Comparison of ENCODE assay signal across 13 cellular contexts in the genomic region with DNA sequence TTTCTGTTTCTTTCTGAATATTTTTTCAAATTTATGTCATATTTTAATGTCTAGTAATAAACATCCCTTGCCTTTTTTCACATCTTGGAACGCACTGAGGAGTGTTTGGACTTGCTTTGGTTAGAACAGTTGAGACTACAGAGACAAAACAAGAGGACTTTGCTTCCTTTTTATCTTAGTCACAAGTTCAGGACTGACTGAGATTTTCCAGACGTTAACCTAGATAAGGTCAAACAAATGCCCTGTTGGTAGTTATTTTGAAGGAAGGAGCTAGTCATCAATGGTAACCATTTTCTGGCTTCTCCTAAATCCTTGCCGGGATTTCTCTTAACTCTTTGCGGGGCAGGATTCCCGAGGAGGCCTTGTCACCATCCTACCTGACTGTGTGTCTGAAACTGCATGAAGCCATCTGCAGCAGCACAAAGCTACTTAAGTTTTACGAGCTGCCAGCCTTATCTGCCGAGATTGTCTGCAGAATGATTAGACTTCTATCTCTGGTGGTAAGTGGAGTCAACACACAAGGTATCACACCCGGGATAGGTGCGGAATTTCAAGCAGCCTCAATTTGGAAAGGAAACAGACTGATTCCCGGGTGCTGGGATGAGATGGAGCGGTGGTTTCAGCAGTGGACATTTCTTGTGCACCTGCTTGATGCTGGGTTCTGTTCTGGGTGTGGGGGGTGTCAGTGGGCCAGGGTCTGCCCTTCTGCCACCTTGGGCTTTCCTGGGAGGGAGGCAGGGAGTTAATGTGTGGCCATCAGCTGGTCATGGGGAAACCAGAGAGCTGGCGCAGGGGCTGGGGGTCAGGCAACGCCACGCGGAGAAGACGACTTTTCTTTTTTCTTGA. TPM values are rescaled to one million over a fixed set of nuclear protein-coding genes. Genes with fewer than 3 reads are reported as not detected.
A peak's percentile ranks its signal among the peaks of the same experiment; 100 is the strongest.
DNase-seq lines count a peak whose midpoint lies in the region; ATAC-seq and TF ChIP-seq lines count a peak whose summit lies in the region.
"Had no signal": no experiment of that assay in that cellular context is flagged by ENCODE, and none has a peak within 500 bp of the region (broad histone marks: within the 10 kb centered on the region; RNA-seq: fewer than 3 reads in every experiment).

No MANE protein-coding gene starts in this region.

- H3K4me3 ChIP-seq in Caco-2 (ENCODE audit: low read depth, low read length) = no peak overlapping the region
- no peak overlapping the region for H3K4me3 ChIP-seq in naive thymus-derived CD4-positive, alpha-beta T cell (ENCODE audit: low read length)
- no peak overlapping the region for H3K4me3 ChIP-seq in GM23338
- H3K4me3 ChIP-seq: breast epithelium, PC-9 had no signal

- H3K4me1 Mint-ChIP-seq in Caco-2 (ENCODE audit: low read depth, unreplicated experiment) (peaks cover 16% of the 10 kb centered on the region), GM23338 (no peaks in the 10 kb centered on the region)
- peaks cover 13% of the 10 kb centered on the region for H3K4me1 Mint-ChIP-seq in activated naive CD8-positive, alpha-beta T cell treated with anti-CD3 and anti-CD28 coated beads, Interleukin-2, amount 50 U/mL, for 24 hours
- H3K4me1 Mint-ChIP-seq in naive thymus-derived CD4-positive, alpha-beta T cell = peaks cover 0 to 13% (median 0%) of the 10 kb centered on the region in 7 donors

- no peaks in the 10 kb centered on the region for H4K20me1 ChIP-seq in GM23338 (replicated peaks; ENCODE audit: insufficient read depth)

- no peak overlapping the region for H3K4me2 ChIP-seq in GM23338
- H3K4me2 ChIP-seq: PC-9 had no signal

- peaks cover 10% of the 10 kb centered on the region for H3K9me3 Mint-ChIP-seq in Caco-2 (ENCODE audit: unreplicated experiment)
- H3K9me3 Mint-ChIP-seq in activated naive CD8-positive, alpha-beta T cell treated with anti-CD3 and anti-CD28 coated beads, Interleukin-2, amount 50 U/mL, for 24 hours = no peaks in the 10 kb centered on the region
- H3K9me3 Mint-ChIP-seq in naive thymus-derived CD4-positive, alpha-beta T cell = peaks cover 0 to 8% (median 2%) of the 10 kb centered on the region in 11 donors
- H3K9me3 Mint-ChIP-seq in GM23338 = peaks cover 15% of the 10 kb centered on the region

- H3K4me3 Mint-ChIP-seq in Caco-2 (ENCODE audit: unreplicated experiment) (no peak overlapping the region), GM23338 (no peak overlapping the region)
- no peak overlapping the region for H3K4me3 Mint-ChIP-seq in activated naive CD8-positive, alpha-beta T cell treated with anti-CD3 and anti-CD28 coated beads, Interleukin-2, amount 50 U/mL, for 24 hours
- no peak overlapping the region for H3K4me3 Mint-ChIP-seq in naive thymus-derived CD4-positive, alpha-beta T cell

- 0 out of 2 replicates have a peak, but pooled peaks cover 3% of the 10 kb centered on the region for H3K9me2 ChIP-seq in GM23338 (ENCODE audit: insufficient read depth)

- H3K27me3 Mint-ChIP-seq in Caco-2 (ENCODE audit: insufficient read depth, unreplicated experiment) (no peaks in the 10 kb centered on the region), GM23338 (ENCODE audit: insufficient read depth, low read depth, poor library complexity) (peaks cover 9% of the 10 kb centered on the region)
- H3K27me3 Mint-ChIP-seq in activated naive CD8-positive, alpha-beta T cell treated with anti-CD3 and anti-CD28 coated beads, Interleukin-2, amount 50 U/mL, for 24 hours = no peaks in the 10 kb centered on the region
- no peaks in the 10 kb centered on the region for H3K27me3 Mint-ChIP-seq in naive thymus-derived CD4-positive, alpha-beta T cell

- H3K79me2 ChIP-seq in GM23338 (replicated peaks; ENCODE audit: insufficient read depth) = no peaks in the 10 kb centered on the region

- CTCF ChIA-PET in Caco-2 (lab: Charles Lee) = no interaction called here
- CTCF ChIA-PET in naive thymus-derived CD4-positive, alpha-beta T cell (lab: Charles Lee) = interaction anchor here (0.7 kb wide), 1 partner anchor 8 kb away, joined by 5 read pairs; no protein-coding TSS in a partner anchor

- H3K27me3 ChIP-seq in Caco-2 (replicated peaks; ENCODE audit: control insufficient read depth, insufficient read depth, low read length) = no peaks in the 10 kb centered on the region
- H3K27me3 ChIP-seq in naive thymus-derived CD4-positive, alpha-beta T cell (ENCODE audit: control insufficient read depth in 2 of 2, insufficient read depth in 2 of 2, low read length in 2 of 2) = no peaks in the 10 kb centered on the region
- no peaks in the 10 kb centered on the region for H3K27me3 ChIP-seq in GM23338 (ENCODE audit: insufficient read depth)
- H3K27me3 ChIP-seq: BE2C, breast epithelium had no signal

- no peak overlapping the region for H2AFZ ChIP-seq in GM23338
- H2AFZ ChIP-seq: PC-9 had no signal

- peak; percentile 52 for ATAC-seq in activated naive CD8-positive, alpha-beta T cell treated with anti-CD3 and anti-CD28 coated beads, Interleukin-2, amount 50 U/mL, for 24 hours
- ATAC-seq in naive thymus-derived CD4-positive, alpha-beta T cell = no peak
- ATAC-seq in GM21528 (IDR thresholded peaks at IDR 0.05; ENCODE audit: low FRiP score, unreplicated experiment) (no peak), GM23338 (no peak)

- H3K27ac ChIP-seq in naive thymus-derived CD4-positive, alpha-beta T cell (ENCODE audit: low read depth, low read length) = no peak overlapping the region
- no peak overlapping the region for H3K27ac ChIP-seq in GM23338 (ENCODE audit: low read depth)
- H3K27ac ChIP-seq: breast epithelium, PC-9 had no signal

- DNase-seq in Caco-2 (peak; percentile 26 to 56), NCI-H82 (lab: John Stamatoyannopoulos, UW) (peak; percentile 84), GM23338 (ENCODE audit: low spot score) (no peak)
- no peak for DNase-seq in activated naive CD8-positive, alpha-beta T cell treated with anti-CD3 and anti-CD28 coated beads, Interleukin-2, amount 50 U/mL, for 24 hours
- DNase-seq in naive thymus-derived CD4-positive, alpha-beta T cell = no peak
- DNase-seq in activated CD8-positive, alpha-beta memory T cell treated with anti-CD3 and anti-CD28 coated beads for 24 hours = no peak
- DNase-seq: activated CD4-positive, CD25-positive, alpha-beta regulatory T cell treated with anti-CD3 and anti-CD28 coated beads, Interleukin-2, amount 50 U/mL, for 72 hours; BE2C; mammary epithelial cell; NCI-H1930; PC-9 had no signal

- POLR2A ChIA-PET in Caco-2 (lab: Charles Lee) = no interaction called here
- POLR2A ChIA-PET in naive thymus-derived CD4-positive, alpha-beta T cell (lab: Charles Lee) = no interaction called here

- H3K36me3 ChIP-seq in Caco-2 (ENCODE audit: control insufficient read depth, insufficient read depth, low read length) = peaks cover 2% of the 10 kb centered on the region
- peaks cover 40 to 95% (median 59%) of the 10 kb centered on the region in 3 experiments for H3K36me3 ChIP-seq in naive thymus-derived CD4-positive, alpha-beta T cell (ENCODE audit: control insufficient read depth in 2 of 3, insufficient read depth in 3 of 3, low read length in 3 of 3)
- peaks cover 11% of the 10 kb centered on the region for H3K36me3 ChIP-seq in GM23338 (ENCODE audit: insufficient read depth)
- H3K36me3 ChIP-seq: BE2C, breast epithelium had no signal

- TF ChIP-seq CTCF in Caco-2 (IDR thresholded peaks at IDR 0.05; ENCODE audit: insufficient read depth in 1 of 2, low read depth in 1 of 2, low read length in 1 of 2, severe bottlenecking in 1 of 2, unreplicated experiment in 1 of 2) (no peak), GM23338 (conservative IDR thresholded peaks at IDR 0.05; ENCODE audit: low read depth in 2 of 2) (no peak)

- intact Hi-C loops in Caco-2 (cut with micrococcal nuclease; ENCODE audit: unreplicated experiment) = no loop called here
- intact Hi-C loops in naive thymus-derived CD4-positive, alpha-beta T cell (cut with micrococcal nuclease) = no loop called here

- no TSS peak for BruUV-seq in Caco-2 (replicated peaks; lab: Mats Ljungman, UMichigan)

- H3K4me1 ChIP-seq in Caco-2 (peaks cover 14% of the 10 kb centered on the region), GM23338 (ENCODE audit: insufficient read depth) (no peaks in the 10 kb centered on the region)
- no peaks in the 10 kb centered on the region for H3K4me1 ChIP-seq in naive thymus-derived CD4-positive, alpha-beta T cell (ENCODE audit: control insufficient read depth in 2 of 2, insufficient read depth in 2 of 2, low read length in 2 of 2)
- H3K4me1 ChIP-seq: BE2C, breast epithelium had no signal

- H3K36me3 Mint-ChIP-seq in Caco-2 (ENCODE audit: insufficient read depth, unreplicated experiment) = peaks cover 85% of the 10 kb centered on the region
- H3K36me3 Mint-ChIP-seq in activated naive CD8-positive, alpha-beta T cell treated with anti-CD3 and anti-CD28 coated beads, Interleukin-2, amount 50 U/mL, for 24 hours (ENCODE audit: low read depth) = peaks cover 67% of the 10 kb centered on the region
- peaks cover 13 to 62% (median 37%) of the 10 kb centered on the region in 5 donors for H3K36me3 Mint-ChIP-seq in naive thymus-derived CD4-positive, alpha-beta T cell
- H3K36me3 Mint-ChIP-seq in GM23338 (ENCODE audit: low read depth) = peaks cover 88% of the 10 kb centered on the region

- no peaks in the 10 kb centered on the region for H3F3A ChIP-seq in GM23338 (replicated peaks; ENCODE audit: low read depth)

- H3K9me3 ChIP-seq in Caco-2 = peaks cover 8% of the 10 kb centered on the region
- H3K9me3 ChIP-seq in naive thymus-derived CD4-positive, alpha-beta T cell (ENCODE audit: control insufficient read depth in 2 of 3, low read length in 3 of 3) = peaks cover 0 to 3% (median 0%) of the 10 kb centered on the region in 3 experiments
- H3K9me3 ChIP-seq: BE2C had no signal

- H3K27ac Mint-ChIP-seq in Caco-2 (ENCODE audit: unreplicated experiment) (peak overlapping the region; percentile 75), GM23338 (no peak overlapping the region; the same call in 1 of the 2 replicates)
- peak overlapping the region; percentile 86 for H3K27ac Mint-ChIP-seq in activated naive CD8-positive, alpha-beta T cell treated with anti-CD3 and anti-CD28 coated beads, Interleukin-2, amount 50 U/mL, for 24 hours
- peak overlapping the region in 5 of 9 donors; percentile 33 to 62 (median 54) for H3K27ac Mint-ChIP-seq in naive thymus-derived CD4-positive, alpha-beta T cell

TF ChIP-seq in GM23338, 12 proteins besides CTCF, POLR2A, EP300 and RAD21 (continues in another document):
- TF ChIP-seq ZNF114 (CRISPR knock-in tag; IDR thresholded peaks at IDR 0.05) = no peak

RNA-seq across cellular contexts. Expression of a gene that starts 48.2 kb away (rescaled TPM):
- total RNA-seq in Caco-2 (2022) = 61.4 and 70.5 TPM in 2 replicates
- 100 to 1,000 TPM; 317 to 775 (median 426) TPM for total RNA-seq in naive thymus-derived CD4-positive, alpha-beta T cell
- 10 to 100 TPM; 33.3 to 49.6 TPM for polyA plus RNA-seq in naive thymus-derived CD4-positive, alpha-beta T cell
- total RNA-seq in GM23338 (2014; rRNA removed; shearing (Covaris generic)) = 52.5 and 67.2 TPM in 2 replicates
- 21.2 and 21.9 TPM in 2 replicates for polyA plus RNA-seq in GM23338 (2016; fragmentation: Nextera tagmentation; extraction: Ambion mirVana)

Comparison
In these comparisons a context has a peak if more than half of its experiments do, and no peak if none do; other contexts are left out.
1. DNase-seq: peak in Caco-2 (2 of 2) and NCI-H82 (single experiment); none in activated naive CD8-positive, alpha-beta T cell treated with anti-CD3 and anti-CD28 coated beads, Interleukin-2, amount 50 U/mL, for 24 hours (single experiment), naive thymus-derived CD4-positive, alpha-beta T cell (0 of 9), GM23338 (single experiment) and activated CD8-positive, alpha-beta memory T cell treated with anti-CD3 and anti-CD28 coated beads for 24 hours (single experiment).